In genomic region chr17:8294361-8294760, GRCh38 we compare ENCODE assay signal across 12 cellular contexts. TPM values are rescaled to one million over a fixed set of nuclear protein-coding genes. Genes with fewer than 3 reads are reported as not detected.
A peak's percentile ranks its signal among the peaks of the same experiment; 100 is the strongest.
DNase-seq lines count a peak whose midpoint lies in the region; ATAC-seq and TF ChIP-seq lines count a peak whose summit lies in the region.
"Had no signal": no experiment of that assay in that cellular context is flagged by ENCODE, and none has a peak within 500 bp of the region (broad histone marks: within the 10 kb centered on the region; RNA-seq: fewer than 3 reads in every experiment).

No MANE protein-coding gene starts in this region.

- TF ChIP-seq CTCF in CD4-positive, alpha-beta T cell (IDR thresholded peaks at IDR 0.05), result no peak
- no peak for TF ChIP-seq CTCF in neural progenitor cell (IDR thresholded peaks at IDR 0.05)

- H3K4me1 ChIP-seq in Karpas-422 (ENCODE audit: low read length) (peaks cover 33% of the 10 kb centered on the region), neural progenitor cell (peaks cover 10% of the 10 kb centered on the region)

- no peak for TF ChIP-seq POLR2A in GM18505 (IDR thresholded peaks at IDR 0.05; ENCODE audit: borderline replicate concordance, extremely low read depth, insufficient read depth, insufficient read length)

- no peaks in the 10 kb centered on the region for H3K9me3 ChIP-seq in CD4-positive, alpha-beta T cell (ENCODE audit: control insufficient read depth, low read length)
- H3K9me3 ChIP-seq in Karpas-422 (ENCODE audit: low read length), result no peaks in the 10 kb centered on the region
- no peaks in the 10 kb centered on the region for H3K9me3 ChIP-seq in neural progenitor cell (ENCODE audit: low read depth)
- H3K9me3 ChIP-seq: tibial nerve had no signal

- no peak overlapping the region for H3K27ac ChIP-seq in CD4-positive, alpha-beta T cell (ENCODE audit: low read depth, low read length)
- H3K27ac ChIP-seq in Karpas-422 (ENCODE audit: low read length) (no peak overlapping the region; the same call in 1 of the 2 replicates), caudate nucleus (ENCODE audit: low read depth, low read length) (peak overlapping the region; percentile 77), neural progenitor cell (no peak overlapping the region)

- CTCF ChIA-PET in CD4-positive, alpha-beta T cell (lab: Charles Lee), result interaction anchor here (2.0 kb wide), 1 partner anchor 71 kb away, joined by 8 read pairs; no protein-coding TSS in a partner anchor

- H4K20me1 ChIP-seq in Karpas-422 (ENCODE audit: insufficient read depth, low read depth, low read length) (no peaks in the 10 kb centered on the region), neural progenitor cell (ENCODE audit: low read depth) (no peaks in the 10 kb centered on the region)

- H3K9me3 Mint-ChIP-seq in CD4-positive, alpha-beta T cell, result no peaks in the 10 kb centered on the region
- H3K9me3 Mint-ChIP-seq in neural progenitor cell, result no peaks in the 10 kb centered on the region

- H2AFZ ChIP-seq in Karpas-422 (ENCODE audit: low read length) (no peak overlapping the region), neural progenitor cell (replicated peaks) (no peak overlapping the region)

- no peak for DNase-seq in CD4-positive, alpha-beta T cell
- no peak for DNase-seq in Karpas-422
- DNase-seq in caudate nucleus (lab: John Stamatoyannopoulos, UW), result no peak
- DNase-seq in neural progenitor cell (ENCODE audit: low spot score), result no peak
- DNase-seq in effector CD4-positive, alpha-beta T cell, result no peak
- DNase-seq in OCI-M1 (lab: John Stamatoyannopoulos, UW), result no peak
- DNase-seq: islet precursor cell; stimulated activated CD4-positive, alpha-beta T cell treated with anti-CD3 and anti-CD28 coated beads, Interleukin-12 subunit alpha, Interleukin-12 subunit beta, amount 100 ng/mL, for 4 hours had no signal

- no peaks in the 10 kb centered on the region for H3K27me3 ChIP-seq in CD4-positive, alpha-beta T cell (ENCODE audit: control insufficient read depth, insufficient read depth, low read length)
- no peaks in the 10 kb centered on the region for H3K27me3 ChIP-seq in Karpas-422 (ENCODE audit: low read length)
- peaks cover 4% of the 10 kb centered on the region for H3K27me3 ChIP-seq in neural progenitor cell
- H3K27me3 ChIP-seq: tibial nerve had no signal

- H3K27me3 Mint-ChIP-seq in CD4-positive, alpha-beta T cell, result no peaks in the 10 kb centered on the region
- H3K27me3 Mint-ChIP-seq in neural progenitor cell (ENCODE audit: insufficient read depth, low read depth), result peaks cover 28% of the 10 kb centered on the region

- peaks cover 22% of the 10 kb centered on the region for H3F3A ChIP-seq in neural progenitor cell (ENCODE audit: low read depth)

- H3K79me2 ChIP-seq in Karpas-422 (ENCODE audit: low read length) (peaks cover 16% of the 10 kb centered on the region), neural progenitor cell (ENCODE audit: low read depth) (no peaks in the 10 kb centered on the region)

- peak overlapping the region; percentile 83 for H3K9ac ChIP-seq in Karpas-422 (ENCODE audit: low read length)
- no peak overlapping the region for H3K9ac ChIP-seq in neural progenitor cell

- intact Hi-C loops in CD4-positive, alpha-beta T cell (cut with DNase I, micrococcal nuclease), result loop anchor here in 1 of 2 experiments (5.0 kb wide), 1 partner anchor 83 kb away; the partner anchor contains the start of gene KRABD2

- peak overlapping the region; percentile 88 for H3K4me3 ChIP-seq in Karpas-422 (ENCODE audit: low read length)
- H3K4me3 ChIP-seq in neural progenitor cell, result peak overlapping the region; percentile 66

- peak overlapping the region; percentile 79 for H3K27ac Mint-ChIP-seq in CD4-positive, alpha-beta T cell
- no peak overlapping the region for H3K27ac Mint-ChIP-seq in neural progenitor cell

- no peak for ATAC-seq in CD4-positive, alpha-beta T cell (ENCODE audit: poor library complexity)
- ATAC-seq in GM21447 (IDR thresholded peaks at IDR 0.05; ENCODE audit: unreplicated experiment) (no peak), GM18505 (IDR thresholded peaks at IDR 0.05; ENCODE audit: unreplicated experiment) (no peak)

- H3K36me3 ChIP-seq in Karpas-422 (ENCODE audit: insufficient read depth, low read length), result no peaks in the 10 kb centered on the region
- H3K36me3 ChIP-seq in neural progenitor cell, result no peaks in the 10 kb centered on the region
- H3K36me3 ChIP-seq: tibial nerve had no signal

- POLR2A ChIA-PET in CD4-positive, alpha-beta T cell (lab: Charles Lee), result interaction anchor here (1.7 to 3.2 kb wide), 4 partner anchors 46 to 108 kb away, joined by 6 to 117 read pairs (median 40); partner anchors contain the start of genes BORCS6, CTC1 and PFAS

- peaks cover 44% of the 10 kb centered on the region for H3K4me1 Mint-ChIP-seq in CD4-positive, alpha-beta T cell (ENCODE audit: low read depth)
- peaks cover 18% of the 10 kb centered on the region for H3K4me1 Mint-ChIP-seq in neural progenitor cell

- no peaks in the 10 kb centered on the region for H3K9me2 ChIP-seq in Karpas-422 (replicated peaks; ENCODE audit: insufficient read depth, low read length)

- peak overlapping the region; percentile 95 for H3K4me3 Mint-ChIP-seq in CD4-positive, alpha-beta T cell
- H3K4me3 Mint-ChIP-seq in neural progenitor cell, result peak overlapping the region; percentile 83

- H3K36me3 Mint-ChIP-seq in CD4-positive, alpha-beta T cell (ENCODE audit: low read depth), result no peaks in the 10 kb centered on the region
- H3K36me3 Mint-ChIP-seq in neural progenitor cell, result peaks cover 5% of the 10 kb centered on the region

- H3K4me2 ChIP-seq in Karpas-422 (ENCODE audit: low read depth, low read length, poor library complexity, severe bottlenecking) (peak overlapping the region; percentile 89), neural progenitor cell (peak overlapping the region; percentile 72)

RNA-seq across cellular contexts. Expression of gene SLC25A35, which starts 0.8 kb away (rescaled TPM):
- 1 to 10 TPM; 3.6 to 4.1 TPM for total RNA-seq in CD4-positive, alpha-beta T cell
- total RNA-seq in Karpas-422 (2014; rRNA removed; shearing (Covaris generic); ENCODE audit: low replicate concordance), result 4.8 and 7.6 TPM in 2 replicates
- 0.67 and 1.1 TPM in 2 replicates for total RNA-seq in neural progenitor cell (ENCODE audit: low replicate concordance)

RNA-seq across cellular contexts. Expression of gene RANGRF, which starts 5.9 kb away (rescaled TPM):
- 10 to 100 TPM; 23.1 to 24.6 TPM for total RNA-seq in CD4-positive, alpha-beta T cell
- 25.5 and 41.3 TPM in 2 replicates for total RNA-seq in Karpas-422 (2014; rRNA removed; shearing (Covaris generic); ENCODE audit: low replicate concordance)
- total RNA-seq in neural progenitor cell (ENCODE audit: low replicate concordance), result 11.9 and 19.9 TPM in 2 replicates

RNA-seq across cellular contexts. Expression of gene ARHGEF15, which starts 15.7 kb away (rescaled TPM):
- total RNA-seq in CD4-positive, alpha-beta T cell, result not detected
- total RNA-seq in Karpas-422 (2014; rRNA removed; shearing (Covaris generic); ENCODE audit: low replicate concordance), result not detected in 2 replicates
- total RNA-seq in neural progenitor cell (ENCODE audit: low replicate concordance), result 0.07 and 0.50 TPM in 2 replicates
- total RNA-seq: NCI-H460 had no signal

RNA-seq across cellular contexts. Expression of gene PFAS, which starts 45.3 kb away (rescaled TPM):
- total RNA-seq in CD4-positive, alpha-beta T cell, result 10 to 100 TPM; 22.3 to 23.0 TPM
- 39.9 and 129 TPM in 2 replicates for total RNA-seq in Karpas-422 (2014; rRNA removed; shearing (Covaris generic); ENCODE audit: low replicate concordance)
- total RNA-seq in neural progenitor cell (ENCODE audit: low replicate concordance), result 64.6 and 83.5 TPM in 2 replicates

RNA-seq across cellular contexts. Expression of gene ODF4, which starts 45.3 kb away (rescaled TPM):
- total RNA-seq in CD4-positive, alpha-beta T cell, result not detected
- total RNA-seq in Karpas-422 (2014; rRNA removed; shearing (Covaris generic); ENCODE audit: low replicate concordance), result not detected in 2 replicates
- not detected in 2 replicates for total RNA-seq in neural progenitor cell (ENCODE audit: low replicate concordance)
- total RNA-seq: NCI-H460, tibial nerve had no signal
